Comparison of ENCODE assay signal across 8 cellular contexts in the genomic region with DNA sequence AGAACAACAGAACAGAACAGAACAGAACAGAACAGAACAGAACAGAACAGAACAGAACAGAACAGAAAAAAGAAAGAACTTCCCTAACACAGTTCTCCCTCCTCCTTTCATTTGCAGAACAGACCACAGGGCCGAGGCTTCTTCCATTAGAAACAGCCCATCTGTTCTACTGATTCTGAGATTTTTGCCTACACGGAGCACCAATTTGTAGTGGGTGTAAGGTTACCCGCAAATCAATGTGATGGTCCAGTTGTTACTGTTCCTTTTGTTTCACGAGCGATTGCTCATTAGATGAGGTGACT. TPM values are rescaled to one million over a fixed set of nuclear protein-coding genes. Genes with fewer than 3 reads are reported as not detected.
DNase-seq lines count a peak whose midpoint lies in the region; ATAC-seq and TF ChIP-seq lines count a peak whose summit lies in the region.

No MANE protein-coding gene starts in this region.

- no peak for DNase-seq in activated T-cell treated with anti-CD3 and anti-CD28 coated beads, Interleukin-2, amount 50 U/mL, for 24 hours
- no peak for DNase-seq in activated T-cell treated with anti-CD3 and anti-CD28 coated beads, Interleukin-2, amount 50 U/mL, for 1 hour
- DNase-seq in MCF 10A (ENCODE audit: unreplicated experiment): no peak
- no peak for DNase-seq in lung (ENCODE audit: low spot score)
- no peak for DNase-seq in upper lobe of right lung
- DNase-seq in NCI-H1048 (lab: John Stamatoyannopoulos, UW): no peak
- DNase-seq in AML-193 (lab: John Stamatoyannopoulos, UW): no peak
- no peak for DNase-seq in activated gamma-delta T cell (lab: John Stamatoyannopoulos, UW)

- peak overlapping the region; percentile 56 for H3K27ac Mint-ChIP-seq in activated T-cell treated with anti-CD3 and anti-CD28 coated beads, Interleukin-2, amount 50 U/mL, for 24 hours
- no peak overlapping the region for H3K27ac Mint-ChIP-seq in MCF 10A (ENCODE audit: low read depth, unreplicated experiment)

- H3K27ac ChIP-seq in lung (ENCODE audit: low read depth in 1 of 2, low read length in 1 of 2) (peak overlapping the region; percentile 94 to 97), upper lobe of right lung (peak overlapping the region; percentile 86)

- peaks cover 7 to 17% of the 10 kb centered on the region in 2 donors for H3K4me1 ChIP-seq in lung (ENCODE audit: control insufficient read depth in 2 of 2, insufficient read depth in 2 of 2, low read length in 2 of 2)
- peaks cover 20% of the 10 kb centered on the region for H3K4me1 ChIP-seq in upper lobe of right lung

- H3K4me3 Mint-ChIP-seq in activated T-cell treated with anti-CD3 and anti-CD28 coated beads, Interleukin-2, amount 50 U/mL, for 24 hours: peak overlapping the region; percentile 71
- peak overlapping the region; percentile 78 for H3K4me3 Mint-ChIP-seq in MCF 10A (ENCODE audit: unreplicated experiment)

- POLR2A ChIA-PET in MCF 10A (lab: Yijun Ruan, JAX): interaction anchor here (0.7 to 5.9 kb wide), 12 partner anchors 8 to 619 kb away, joined by 3 to 52 read pairs (median 4); no protein-coding TSS in a partner anchor

- H3K9me3 Mint-ChIP-seq in activated T-cell treated with anti-CD3 and anti-CD28 coated beads, Interleukin-2, amount 50 U/mL, for 24 hours: no peaks in the 10 kb centered on the region
- no peaks in the 10 kb centered on the region for H3K9me3 Mint-ChIP-seq in MCF 10A (ENCODE audit: unreplicated experiment)

- no peak overlapping the region for H3K4me3 ChIP-seq in lung
- H3K4me3 ChIP-seq in upper lobe of right lung: peak overlapping the region; percentile 74

- H3K9me3 ChIP-seq in lung (ENCODE audit: control insufficient read depth in 2 of 2, insufficient read depth in 1 of 2, low read length in 1 of 2) (no peaks in the 10 kb centered on the region), upper lobe of right lung (no peaks in the 10 kb centered on the region)

- 8 to 10% methylated on average over 5 of the region's 5 CpGs for WGBS in lung, 2 donors

- H3K27me3 Mint-ChIP-seq in activated T-cell treated with anti-CD3 and anti-CD28 coated beads, Interleukin-2, amount 50 U/mL, for 24 hours: no peaks in the 10 kb centered on the region
- H3K27me3 Mint-ChIP-seq in MCF 10A (ENCODE audit: insufficient read depth, unreplicated experiment): no peaks in the 10 kb centered on the region

- H3K27me3 ChIP-seq in lung (ENCODE audit: control insufficient read depth, insufficient read depth) (no peaks in the 10 kb centered on the region), upper lobe of right lung (no peaks in the 10 kb centered on the region)

- H3K36me3 ChIP-seq in lung (ENCODE audit: control insufficient read depth in 2 of 2, insufficient read depth in 2 of 2, low read length in 2 of 2): no peaks in the 10 kb centered on the region
- no peaks in the 10 kb centered on the region for H3K36me3 ChIP-seq in upper lobe of right lung

- ATAC-seq in lung (ENCODE audit: insufficient read depth, low FRiP score) (no peak), upper lobe of right lung (no peak)

- no peak for TF ChIP-seq CTCF in MCF 10A (IDR thresholded peaks at IDR 0.05; ENCODE audit: unreplicated experiment)
- TF ChIP-seq CTCF in lung (IDR thresholded peaks at IDR 0.05; ENCODE audit: control extremely low read depth, extremely low read depth): no peak
- TF ChIP-seq CTCF in upper lobe of right lung (IDR thresholded peaks at IDR 0.05): no peak

- BruUV-seq in MCF 10A (replicated peaks; lab: Mats Ljungman, UMichigan): no TSS peak

- H3K36me3 Mint-ChIP-seq in activated T-cell treated with anti-CD3 and anti-CD28 coated beads, Interleukin-2, amount 50 U/mL, for 24 hours (ENCODE audit: low read depth): no peaks in the 10 kb centered on the region
- H3K36me3 Mint-ChIP-seq in MCF 10A (ENCODE audit: insufficient read depth, unreplicated experiment): no peaks in the 10 kb centered on the region

- intact Hi-C loops in MCF 10A (cut with micrococcal nuclease): loop anchor here (2.0 to 5.0 kb wide), 2 partner anchors 37 to 96 kb away; no protein-coding TSS in a partner anchor
- intact Hi-C loops in upper lobe of right lung (cut with DNase I): no loop called here

- CTCF ChIA-PET in MCF 10A (lab: Yijun Ruan, JAX): interaction anchor here (0.6 to 2.7 kb wide), 22 partner anchors 9 to 473 kb away, joined by 3 to 17 read pairs (median 4); no protein-coding TSS in a partner anchor

- peaks cover 39% of the 10 kb centered on the region for H3K4me1 Mint-ChIP-seq in activated T-cell treated with anti-CD3 and anti-CD28 coated beads, Interleukin-2, amount 50 U/mL, for 24 hours (ENCODE audit: low read depth)
- H3K4me1 Mint-ChIP-seq in MCF 10A (ENCODE audit: insufficient read depth, unreplicated experiment): peaks cover 29% of the 10 kb centered on the region

RNA-seq across cellular contexts. Expression of a gene that starts 0.7 kb away (rescaled TPM):
- 37.7 and 70.8 TPM in 2 replicates for total RNA-seq in MCF 10A (2022)
- total RNA-seq in lung: 10 to 100 TPM; 18.2 to 24.0 TPM
- polyA plus RNA-seq in lung: 10 to 100 TPM in 1 of 2 donors, 1 to 10 TPM in 1; 6.7 to 11.0 TPM
- 29.0 TPM for total RNA-seq in upper lobe of right lung
